In the genomic region with DNA sequence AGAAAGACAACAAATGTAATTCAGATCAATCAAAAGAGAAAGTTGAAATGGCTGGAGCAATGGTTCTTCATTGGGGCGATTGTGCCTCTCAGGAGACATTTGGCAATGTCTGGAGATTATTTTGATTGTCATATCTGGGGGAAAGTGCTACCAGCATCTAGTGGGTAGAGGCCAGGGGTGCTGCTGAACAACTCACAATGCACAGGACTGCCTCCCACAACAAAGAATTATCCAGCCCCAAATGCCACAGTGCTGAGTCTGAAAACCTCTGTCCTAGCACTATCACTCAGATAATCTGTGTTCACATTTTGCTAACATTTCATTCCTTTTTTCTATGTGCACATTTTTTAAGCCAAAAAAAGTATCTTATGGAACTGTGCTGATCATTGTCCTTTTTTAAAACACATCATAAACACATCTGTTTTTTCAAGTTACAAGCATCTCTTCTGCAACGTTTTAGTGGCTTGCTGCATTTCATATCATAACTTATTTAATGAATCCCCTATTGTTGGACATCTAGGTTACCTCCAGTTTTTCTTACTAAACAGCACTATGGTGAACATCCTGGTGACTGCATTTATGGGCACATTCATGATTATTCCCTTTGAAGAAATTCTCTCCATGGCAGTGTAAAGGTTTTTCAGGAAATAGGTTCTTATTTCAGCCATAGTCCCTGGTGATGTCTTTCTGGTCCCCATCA, we compare ENCODE assay signal across 22 cellular contexts.
"Had no signal": no experiment of that assay in that cellular context is flagged by ENCODE, and none has a peak within 500 bp of the region (broad histone marks: within the 10 kb centered on the region; RNA-seq: fewer than 3 reads in every experiment).

No MANE protein-coding gene starts in this region.

- DNase-seq: activated CD4-positive, alpha-beta T cell treated with anti-CD3 and anti-CD28 coated beads, Interleukin-2, amount 50 U/mL, for 48 hours; activated CD4-positive, CD25-positive, alpha-beta regulatory T cell treated with anti-CD3 and anti-CD28 coated beads, Interleukin-2, amount 50 U/mL, for 72 hours; activated naive CD4-positive, alpha-beta T cell; effector memory CD4-positive, alpha-beta T cell; hippocampal formation; left ventricle myocardium inferior; naive thymus-derived CD8-positive, alpha-beta T cell; retina; stimulated activated CD4-positive, alpha-beta T cell treated with anti-CD3 and anti-CD28 coated beads, Interleukin-4, amount 100 ng/mL, for 24 hours; stimulated activated naive CD4-positive, alpha-beta T cell treated with Interleukin-2 at 50 U/mL for 16 hours; SW 1271; T-helper 17 cell; WERI-Rb-1 had no signal

- H3K4me1 ChIP-seq: ascending aorta, breast epithelium, left ventricle myocardium inferior had no signal

- ATAC-seq: naive thymus-derived CD8-positive, alpha-beta T cell; T-helper 17 cell had no signal

- H3K9ac ChIP-seq: neural progenitor cell had no signal

- H3K9me3 ChIP-seq: ascending aorta, breast epithelium, left ventricle myocardium inferior, suprapubic skin, tibial nerve had no signal

- H3K4me2 ChIP-seq: neural progenitor cell had no signal

- H3K27me3 ChIP-seq: ascending aorta, breast epithelium, neural progenitor cell, suprapubic skin, tibial nerve had no signal

- H3K4me3 ChIP-seq: ascending aorta, breast epithelium, left ventricle myocardium inferior, neural progenitor cell, suprapubic skin, tibial nerve had no signal

- H3K9me3 Mint-ChIP-seq: activated T-helper 17 cell treated with anti-CD3 and anti-CD28 coated beads, Interleukin-2, amount 50 U/mL, for 72 hours; central memory CD8-positive, alpha-beta T cell; mesothelial cell of epicardium; naive thymus-derived CD8-positive, alpha-beta T cell; neural progenitor cell had no signal

- H3K27ac Mint-ChIP-seq: mesothelial cell of epicardium, neural progenitor cell, progenitor cell of endocrine pancreas, T-helper 17 cell had no signal

- H3K36me3 ChIP-seq: ascending aorta, breast epithelium, left ventricle myocardium inferior, neural progenitor cell, suprapubic skin, tibial nerve had no signal

- H3K27ac ChIP-seq: ascending aorta, breast epithelium, left ventricle myocardium inferior, neural progenitor cell, suprapubic skin, tibial nerve, WERI-Rb-1 had no signal

- H2AFZ ChIP-seq: neural progenitor cell had no signal

- H3K36me3 Mint-ChIP-seq: mesothelial cell of epicardium; naive thymus-derived CD8-positive, alpha-beta T cell; neural progenitor cell had no signal
